In the genomic region with DNA sequence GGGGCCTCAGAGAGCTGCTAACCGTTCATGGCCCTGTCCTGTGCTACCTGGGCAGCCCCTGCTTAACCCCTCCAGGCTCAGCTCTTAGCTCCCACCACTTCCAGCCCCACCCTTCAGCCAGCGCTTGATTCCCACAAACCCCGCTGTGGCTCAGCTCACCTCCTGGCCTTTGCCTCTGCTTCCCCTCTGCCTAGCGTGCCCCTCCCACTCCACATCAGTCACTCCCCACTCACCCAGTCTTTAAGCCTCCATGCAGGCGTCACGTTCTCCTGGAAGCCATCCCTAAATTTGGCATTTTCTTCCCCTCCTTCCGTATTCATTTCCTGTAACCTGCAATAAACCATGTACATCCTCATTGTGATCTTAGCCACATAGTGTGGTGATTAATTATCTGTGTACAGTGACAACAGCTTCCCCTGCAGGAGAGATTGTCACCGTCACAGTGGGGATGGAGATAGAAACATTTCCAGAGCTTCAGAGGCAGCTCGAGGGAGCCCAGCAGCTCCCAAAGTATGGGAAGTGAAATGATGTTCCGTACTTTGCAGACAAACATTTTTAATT, we compare ENCODE assay signal across 23 cellular contexts.
DNase-seq lines count a peak whose midpoint lies in the region; ATAC-seq and TF ChIP-seq lines count a peak whose summit lies in the region.
"Had no signal": no experiment of that assay in that cellular context is flagged by ENCODE, and none has a peak within 500 bp of the region (broad histone marks: within the 10 kb centered on the region; RNA-seq: fewer than 3 reads in every experiment).

No MANE protein-coding gene starts in this region.

- H3K79me2 ChIP-seq in HCT116 (ENCODE audit: insufficient read depth, low read length) (no peaks in the 10 kb centered on the region), PC-3 (ENCODE audit: low read length) (no peaks in the 10 kb centered on the region)

- peak in 1 of 3 experiments; percentile 15; a peak in 1 of 6 replicates for TF ChIP-seq CTCF in HCT116 (IDR thresholded peaks at IDR 0.05 in 2 of 3, conservative IDR thresholded peaks at IDR 0.05 in 1 of 3; ENCODE audit: borderline replicate concordance in 1 of 3, insufficient read depth in 1 of 3, low read depth in 2 of 3, low read length in 2 of 3)
- 0 out of 2 replicates have a peak, but pooled peaks have one; percentile 31 for TF ChIP-seq CTCF in PC-3 (conservative IDR thresholded peaks at IDR 0.05; ENCODE audit: low read depth, low read length)
- no peak for TF ChIP-seq CTCF in psoas muscle (IDR thresholded peaks at IDR 0.05)

- H3K27me3 Mint-ChIP-seq in activated CD4-positive, alpha-beta memory T cell treated with anti-CD3 and anti-CD28 coated beads for 36 hours = peaks cover 17% of the 10 kb centered on the region

- intact Hi-C loops in HCT116 (cut with micrococcal nuclease) (no loop called here), PC-3 (cut with micrococcal nuclease) (loop anchor here (1.0 kb wide), 1 partner anchor 72 kb away; no protein-coding TSS in a partner anchor), left colon (cut with DNase I, micrococcal nuclease) (no loop called here), psoas muscle (cut with DNase I) (no loop called here)
- intact Hi-C loops in activated CD4-positive, alpha-beta memory T cell treated with anti-CD3 and anti-CD28 coated beads for 36 hours (cut with micrococcal nuclease) = no loop called here

- TF ChIP-seq POLR2A in HCT116 (IDR thresholded peaks at IDR 0.05; ENCODE audit: borderline replicate concordance, extremely low read depth, insufficient read depth, insufficient read length) = no peak

- no peak overlapping the region for H3K27ac ChIP-seq in HCT116 (ENCODE audit: low read depth, low read length)
- H3K27ac ChIP-seq in PC-3 (ENCODE audit: low read length) = no peak overlapping the region
- H3K27ac ChIP-seq in psoas muscle = no peak overlapping the region
- H3K27ac ChIP-seq: cardiac muscle cell, right atrium auricular region, upper lobe of right lung had no signal

- H3K9me2 ChIP-seq in HCT116 (ENCODE audit: insufficient read depth) = no peaks in the 10 kb centered on the region
- no peaks in the 10 kb centered on the region for H3K9me2 ChIP-seq in PC-3 (replicated peaks; ENCODE audit: low read length)

- no peak overlapping the region for H2AFZ ChIP-seq in HCT116 (ENCODE audit: low read depth, low read length, poor library complexity, severe bottlenecking)
- H2AFZ ChIP-seq in PC-3 (ENCODE audit: low read length) = no peak overlapping the region

- H3F3A ChIP-seq in PC-3 (ENCODE audit: low read length, unreplicated experiment) = no peaks in the 10 kb centered on the region

- no peak for ATAC-seq in HCT116
- peak; percentile 83 for ATAC-seq in PC-3
- peak; percentile 21 for ATAC-seq in left colon
- ATAC-seq in GM18858 (IDR thresholded peaks at IDR 0.05; ENCODE audit: unreplicated experiment) = no peak
- no peak for ATAC-seq in psoas muscle
- ATAC-seq: Panc1, upper lobe of right lung had no signal

- no peaks in the 10 kb centered on the region for H3K36me3 Mint-ChIP-seq in activated CD4-positive, alpha-beta memory T cell treated with anti-CD3 and anti-CD28 coated beads for 36 hours

- RAD21 ChIA-PET in HCT116 (lab: Charles Lee; ENCODE audit: low non-redundant PET in 1 of 2, low total read pairs in 2 of 2, uncharacterized antibody in 2 of 2, unreplicated experiment in 2 of 2) = no interaction called here

- H3K27me3 ChIP-seq in HCT116 (ENCODE audit: insufficient read depth, low read length) = no peaks in the 10 kb centered on the region
- H3K27me3 ChIP-seq in PC-3 (ENCODE audit: low read length) = no peaks in the 10 kb centered on the region
- H3K27me3 ChIP-seq in psoas muscle (ENCODE audit: insufficient read depth in 3 of 3, low read length in 2 of 3) = peaks cover 0 to 9% (median 0%) of the 10 kb centered on the region in 3 donors
- H3K27me3 ChIP-seq: cardiac muscle cell, right atrium auricular region, upper lobe of right lung had no signal

- H3K4me2 ChIP-seq in HCT116 (ENCODE audit: low read length) = no peak overlapping the region
- no peak overlapping the region for H3K4me2 ChIP-seq in PC-3 (ENCODE audit: low read length)

- peaks cover 0 to 14% of the 10 kb centered on the region in 2 experiments; a peak in 2 of 4 replicates for H3K4me1 ChIP-seq in HCT116 (ENCODE audit: control insufficient read depth in 1 of 2, insufficient read depth in 2 of 2, low read length in 2 of 2)
- peaks cover 3% of the 10 kb centered on the region; the same call in 1 of the 2 replicates for H3K4me1 ChIP-seq in PC-3 (ENCODE audit: insufficient read depth, low read length)
- peaks cover 8% of the 10 kb centered on the region for H3K4me1 ChIP-seq in psoas muscle

- no TSS peak for BruUV-seq in HCT116 (replicated peaks; lab: Mats Ljungman, UMichigan)
- BruUV-seq in PC-3 (replicated peaks; lab: Mats Ljungman, UMichigan) = no TSS peak

- peak; percentile 35 for TF ChIP-seq RAD21 in HCT116 (IDR thresholded peaks at IDR 0.05; ENCODE audit: low read depth)

- H3K4me1 Mint-ChIP-seq in activated CD4-positive, alpha-beta memory T cell treated with anti-CD3 and anti-CD28 coated beads for 36 hours (ENCODE audit: low read depth) = no peaks in the 10 kb centered on the region
- H3K4me1 Mint-ChIP-seq: activated CD4-positive, alpha-beta memory T cell treated with anti-CD3 and anti-CD28 coated beads, Interleukin-2, amount 10 ng/mL, durations not matched to agents 7 days and 5 days had no signal

- no peaks in the 10 kb centered on the region for H3K9me3 Mint-ChIP-seq in activated CD4-positive, alpha-beta memory T cell treated with anti-CD3 and anti-CD28 coated beads for 36 hours
- H3K9me3 Mint-ChIP-seq: activated CD4-positive, alpha-beta memory T cell treated with anti-CD3 and anti-CD28 coated beads, Interleukin-2, amount 10 ng/mL, durations not matched to agents 7 days and 5 days; T-helper 2 cell treated with Interferon-gamma antibody and Interleukin-4, amounts not matched to agents 5 μg/mL and 100 μg/mL, for 36 hours had no signal

- no peak overlapping the region for H3K4me3 Mint-ChIP-seq in activated CD4-positive, alpha-beta memory T cell treated with anti-CD3 and anti-CD28 coated beads for 36 hours
- H3K4me3 Mint-ChIP-seq: activated CD4-positive, alpha-beta memory T cell treated with anti-CD3 and anti-CD28 coated beads, Interleukin-2, amount 10 ng/mL, durations not matched to agents 7 days and 5 days; dendritic cell treated with granulocyte-macrophage colony-stimulating factor and Interleukin-4, amounts not matched to agents 40 ng/mL and 50 ng/mL, for 4 days; T-helper 2 cell treated with Interferon-gamma antibody and Interleukin-4, amounts not matched to agents 5 μg/mL and 100 μg/mL, for 36 hours had no signal

- CTCF ChIA-PET in HCT116 (lab: Charles Lee) = no interaction called here
- CTCF ChIA-PET in PC-3 (lab: Charles Lee) = interaction anchor here (0.6 to 1.4 kb wide), 2 partner anchors 72 to 102 kb away, joined by 3 to 15 read pairs; no protein-coding TSS in a partner anchor
- CTCF ChIA-PET in activated CD4-positive, alpha-beta memory T cell treated with anti-CD3 and anti-CD28 coated beads for 36 hours (lab: Charles Lee) = no interaction called here

- 52 to 61% (median 56%) methylated on average over 9 to 10 of the region's 10 CpGs for WGBS in psoas muscle, 3 donors

- no peak overlapping the region for H3K4me3 ChIP-seq in HCT116 (replicated peaks in 1 of 2; ENCODE audit: low read depth in 1 of 2, low read length in 2 of 2)
- no peak overlapping the region for H3K4me3 ChIP-seq in PC-3 (ENCODE audit: low read length)
- H3K4me3 ChIP-seq in psoas muscle = no peak overlapping the region
- H3K4me3 ChIP-seq: cardiac muscle cell, right atrium auricular region, upper lobe of right lung had no signal

- peak; percentile 5 for DNase-seq in CD1c-positive myeloid dendritic cell (ENCODE audit: extremely low spot score)
- no peak for DNase-seq in HCT116 (ENCODE audit: low read depth, low spot score)
- DNase-seq in PC-3 = peak; percentile 30
- DNase-seq in left colon = no peak
- no peak for DNase-seq in psoas muscle
- no peak for DNase-seq in NCI-H2029 treated with DMSO at 0.1 percent for 48 hours (lab: John Stamatoyannopoulos, UW)
- no peak for DNase-seq in activated CD4-positive, alpha-beta memory T cell treated with anti-CD3 and anti-CD28 coated beads for 36 hours
- DNase-seq: activated CD4-positive, alpha-beta memory T cell treated with anti-CD3 and anti-CD28 coated beads, Interleukin-2, amount 10 ng/mL, durations not matched to agents 7 days and 5 days; activated CD4-positive, CD25-positive, alpha-beta regulatory T cell; activated T-cell treated with anti-CD3 and anti-CD28 coated beads for 4 hours; foreskin fibroblast; NCI-H1048; NCI-H2171; NCI-H774; stimulated activated CD4-positive, alpha-beta T cell treated with anti-CD3 and anti-CD28 coated beads, Interleukin-12 subunit alpha, Interleukin-12 subunit beta, amount 100 ng/mL, for 4 hours; stimulated activated CD8-positive, alpha-beta memory T cell treated with anti-CD3 and anti-CD28 coated beads, Interleukin-4, amount 100 ng/mL, for 48 hours; upper lobe of right lung had no signal

- H3K9ac ChIP-seq in HCT116 (ENCODE audit: low read length) (no peak overlapping the region), PC-3 (ENCODE audit: low read length) (no peak overlapping the region)

- H3K9me3 ChIP-seq in HCT116 (ENCODE audit: control insufficient read depth in 1 of 2, insufficient read depth in 1 of 2, low read depth in 1 of 2, low read length in 2 of 2) = no peaks in the 10 kb centered on the region
- H3K9me3 ChIP-seq in PC-3 (ENCODE audit: low read length) = no peaks in the 10 kb centered on the region
- no peaks in the 10 kb centered on the region for H3K9me3 ChIP-seq in psoas muscle
- H3K9me3 ChIP-seq: right atrium auricular region, upper lobe of right lung had no signal

- H3K36me3 ChIP-seq in HCT116 (ENCODE audit: control insufficient read depth in 1 of 2, insufficient read depth in 2 of 2, low read length in 2 of 2) = no peaks in the 10 kb centered on the region
- H3K36me3 ChIP-seq in PC-3 (ENCODE audit: low read depth, low read length) = no peaks in the 10 kb centered on the region
- no peaks in the 10 kb centered on the region for H3K36me3 ChIP-seq in psoas muscle (ENCODE audit: insufficient read depth in 1 of 2, low read depth in 1 of 2)
- H3K36me3 ChIP-seq: cardiac muscle cell, right atrium auricular region, upper lobe of right lung had no signal

- POLR2A ChIA-PET in HCT116 (lab: Charles Lee) (no interaction called here), PC-3 (lab: Charles Lee; ENCODE audit: unreplicated experiment) (no interaction called here)
- POLR2A ChIA-PET in activated CD4-positive, alpha-beta memory T cell treated with anti-CD3 and anti-CD28 coated beads for 36 hours (lab: Charles Lee) = no interaction called here

- H4K20me1 ChIP-seq in HCT116 (ENCODE audit: insufficient read depth) (no peaks in the 10 kb centered on the region), PC-3 (ENCODE audit: low read length) (no peaks in the 10 kb centered on the region)

- H3K27ac Mint-ChIP-seq in activated CD4-positive, alpha-beta memory T cell treated with anti-CD3 and anti-CD28 coated beads for 36 hours = no peak overlapping the region
- H3K27ac Mint-ChIP-seq: activated CD4-positive, alpha-beta memory T cell treated with anti-CD3 and anti-CD28 coated beads, Interleukin-2, amount 10 ng/mL, durations not matched to agents 7 days and 5 days; dendritic cell treated with granulocyte-macrophage colony-stimulating factor and Interleukin-4, amounts not matched to agents 40 ng/mL and 50 ng/mL, for 4 days; T-helper 2 cell treated with Interferon-gamma antibody and Interleukin-4, amounts not matched to agents 5 μg/mL and 100 μg/mL, for 36 hours had no signal

Comparison
In these comparisons a context has a peak if more than half of its experiments do, and no peak if none do; other contexts are left out.
1. DNase-seq: peak in CD1c-positive myeloid dendritic cell (single experiment) and PC-3 (single experiment); none in HCT116 (single experiment), left colon (0 of 2), psoas muscle (0 of 2), NCI-H2029 treated with DMSO at 0.1 percent for 48 hours (single experiment) and activated CD4-positive, alpha-beta memory T cell treated with anti-CD3 and anti-CD28 coated beads for 36 hours (single experiment).
2. ATAC-seq: peak in PC-3 (single experiment) and left colon (single experiment); none in HCT116 (single experiment), GM18858 (single experiment) and psoas muscle (0 of 4).